Comparison of ENCODE assay signal across 15 cellular contexts in the genomic region with DNA sequence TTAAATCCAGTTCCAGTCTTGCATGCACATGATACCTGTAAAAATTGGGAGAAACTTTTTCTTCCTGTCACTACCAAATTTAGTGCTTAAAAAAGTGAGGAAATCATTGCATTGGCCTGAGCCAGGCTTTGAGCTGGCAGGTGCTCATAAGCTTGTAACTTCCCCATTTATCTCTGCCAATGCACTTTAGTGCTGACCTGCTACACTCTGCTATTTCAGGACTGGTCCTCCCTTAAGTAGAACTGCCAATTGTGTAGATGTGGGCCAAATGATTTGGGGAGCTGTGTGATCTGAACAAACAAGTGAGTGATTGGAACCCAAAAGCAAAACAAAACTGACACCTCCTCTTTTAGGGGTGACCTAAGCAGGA. TPM values are rescaled to one million over a fixed set of nuclear protein-coding genes. Genes with fewer than 3 reads are reported as not detected.
DNase-seq lines count a peak whose midpoint lies in the region; ATAC-seq and TF ChIP-seq lines count a peak whose summit lies in the region.
"Had no signal": no experiment of that assay in that cellular context is flagged by ENCODE, and none has a peak within 500 bp of the region (broad histone marks: within the 10 kb centered on the region; RNA-seq: fewer than 3 reads in every experiment).

No MANE protein-coding gene starts in this region.

- intact Hi-C loops in Right ventricle myocardium inferior (cut with DNase I), result loop anchor here (2.0 to 5.0 kb wide), 2 partner anchors 50 to 270 kb away; a partner anchor contains a TSS
- intact Hi-C loops in cardiac septum (cut with DNase I), result loop anchor here (5.0 kb wide), 2 partner anchors 50 to 155 kb away; a partner anchor contains a TSS
- intact Hi-C loops in aorta (cut with DNase I), result loop anchor here (2.0 to 5.0 kb wide), 3 partner anchors 50 to 154 kb away; a partner anchor contains a TSS
- intact Hi-C loops in A673 (cut with micrococcal nuclease; ENCODE audit: unreplicated experiment), result no loop called here

- H3K4me1 ChIP-seq in aorta (ENCODE audit: control insufficient read depth in 1 of 2, insufficient read depth in 2 of 2, low read length in 2 of 2), result peaks cover 0 to 4% of the 10 kb centered on the region in 2 donors
- peaks cover 31% of the 10 kb centered on the region for H3K4me1 ChIP-seq in A673 (ENCODE audit: insufficient read depth, low read length, poor library complexity, severe bottlenecking)

- BruUV-seq in A673 (replicated peaks; lab: Mats Ljungman, UMichigan), result no TSS peak

- H3K4me1 Mint-ChIP-seq in nephron, result peaks cover 72% of the 10 kb centered on the region

- H3K27me3 ChIP-seq in aorta (ENCODE audit: control insufficient read depth in 1 of 2, insufficient read depth in 2 of 2, low read length in 1 of 2), result no peaks in the 10 kb centered on the region
- H3K27me3 ChIP-seq in A673 (replicated peaks; ENCODE audit: insufficient read depth, low read depth, low read length, poor library complexity), result no peaks in the 10 kb centered on the region
- H3K27me3 ChIP-seq: suprapubic skin had no signal

- peaks cover 68% of the 10 kb centered on the region for H3K36me3 Mint-ChIP-seq in nephron (ENCODE audit: low read depth)

- H3K9me3 Mint-ChIP-seq in nephron, result no peaks in the 10 kb centered on the region
- H3K9me3 Mint-ChIP-seq: natural killer cell treated with Interleukin-12 subunit alpha and Interleukin-12 subunit beta and Interleukin-15 and Interleukin-18, amount 100 ng/mL, for 72 hours had no signal

- no peak for TF ChIP-seq CTCF in coronary artery (IDR thresholded peaks at IDR 0.05)
- TF ChIP-seq CTCF in nephron (IDR thresholded peaks at IDR 0.05; ENCODE audit: unreplicated experiment in 3 of 3), result no peak
- no peak for TF ChIP-seq CTCF in A673 (conservative IDR thresholded peaks at IDR 0.05; ENCODE audit: low read depth, low read length)

- H3K27ac ChIP-seq in coronary artery (peak overlapping the region; percentile 68 to 77), aorta (ENCODE audit: low read depth in 1 of 2, low read length in 2 of 2) (peak overlapping the region in 1 of 2 donors; percentile 91), A673 (ENCODE audit: low read depth, low read length, poor library complexity, severe bottlenecking) (no peak overlapping the region)
- H3K27ac ChIP-seq: KMS-11 had no signal

- ATAC-seq in Right ventricle myocardium inferior (peak; percentile 82), aorta (ENCODE audit: low FRiP score) (peak; percentile 36), HG02938 (IDR thresholded peaks at IDR 0.05; ENCODE audit: unreplicated experiment) (no peak)
- ATAC-seq: natural killer cell treated with Interleukin-12 subunit alpha and Interleukin-12 subunit beta and Interleukin-15 and Interleukin-18, amount 100 ng/mL, for 72 hours had no signal

- DNase-seq in Right ventricle myocardium inferior (ENCODE audit: missing footprints), result no peak
- no peak for DNase-seq in cardiac septum (ENCODE audit: low spot score)
- DNase-seq in coronary artery (ENCODE audit: low spot score), result no peak
- DNase-seq in aorta, result no peak
- no peak for DNase-seq in A673 (ENCODE audit: low spot score)
- no peak for DNase-seq in HuH-7.5 (ENCODE audit: low spot score)
- DNase-seq: activated gamma-delta T cell, NCI-H2081, NCI-H82, SIG-M5 had no signal

- POLR2A ChIA-PET in A673 (lab: Charles Lee; ENCODE audit: low non-redundant PET), result no interaction called here

- no peaks in the 10 kb centered on the region for H3K27me3 Mint-ChIP-seq in nephron (ENCODE audit: low read depth)
- H3K27me3 Mint-ChIP-seq: natural killer cell treated with Interleukin-12 subunit alpha and Interleukin-12 subunit beta and Interleukin-15 and Interleukin-18, amount 100 ng/mL, for 72 hours had no signal

- peak overlapping the region in 1 of 3 experiments; percentile 4 for H3K4me3 Mint-ChIP-seq in nephron
- H3K4me3 Mint-ChIP-seq: natural killer cell treated with Interleukin-12 subunit alpha and Interleukin-12 subunit beta and Interleukin-15 and Interleukin-18, amount 100 ng/mL, for 72 hours had no signal

- H3K9me3 ChIP-seq in aorta (ENCODE audit: control insufficient read depth, low read length) (no peaks in the 10 kb centered on the region), A673 (ENCODE audit: low read depth, low read length, poor library complexity, severe bottlenecking) (no peaks in the 10 kb centered on the region)
- H3K9me3 ChIP-seq: suprapubic skin had no signal

- H3K27ac Mint-ChIP-seq in nephron, result peak overlapping the region; percentile 50 to 90 (median 69)
- H3K27ac Mint-ChIP-seq: natural killer cell treated with Interleukin-12 subunit alpha and Interleukin-12 subunit beta and Interleukin-15 and Interleukin-18, amount 100 ng/mL, for 72 hours had no signal

- H3K4me3 ChIP-seq in coronary artery (peak overlapping the region; percentile 29), aorta (ENCODE audit: low read length in 2 of 2) (no peak overlapping the region), A673 (ENCODE audit: low read depth, low read length, poor library complexity, severe bottlenecking) (no peak overlapping the region)
- H3K4me3 ChIP-seq: suprapubic skin had no signal

- no peaks in the 10 kb centered on the region for H3K36me3 ChIP-seq in aorta (ENCODE audit: control insufficient read depth in 1 of 2, insufficient read depth in 2 of 2, low read length in 1 of 2)
- no peaks in the 10 kb centered on the region for H3K36me3 ChIP-seq in A673 (ENCODE audit: insufficient read depth, low read length, poor library complexity, severe bottlenecking)

- CTCF ChIA-PET in A673 (lab: Charles Lee), result no interaction called here

RNA-seq across cellular contexts. Expression of a gene that starts 51.8 kb away (rescaled TPM):
- total RNA-seq in Right ventricle myocardium inferior (11.9 TPM), cardiac septum (28.3 TPM), aorta (10 to 100 TPM; 19.5 to 29.2 TPM), A673 (2021) (18.4 and 20.0 TPM in 2 replicates)
- 1 to 10 TPM; 2.6 to 5.1 TPM for polyA plus RNA-seq in aorta
